Comparison of ENCODE assay signal across 8 cellular contexts in the genomic region with DNA sequence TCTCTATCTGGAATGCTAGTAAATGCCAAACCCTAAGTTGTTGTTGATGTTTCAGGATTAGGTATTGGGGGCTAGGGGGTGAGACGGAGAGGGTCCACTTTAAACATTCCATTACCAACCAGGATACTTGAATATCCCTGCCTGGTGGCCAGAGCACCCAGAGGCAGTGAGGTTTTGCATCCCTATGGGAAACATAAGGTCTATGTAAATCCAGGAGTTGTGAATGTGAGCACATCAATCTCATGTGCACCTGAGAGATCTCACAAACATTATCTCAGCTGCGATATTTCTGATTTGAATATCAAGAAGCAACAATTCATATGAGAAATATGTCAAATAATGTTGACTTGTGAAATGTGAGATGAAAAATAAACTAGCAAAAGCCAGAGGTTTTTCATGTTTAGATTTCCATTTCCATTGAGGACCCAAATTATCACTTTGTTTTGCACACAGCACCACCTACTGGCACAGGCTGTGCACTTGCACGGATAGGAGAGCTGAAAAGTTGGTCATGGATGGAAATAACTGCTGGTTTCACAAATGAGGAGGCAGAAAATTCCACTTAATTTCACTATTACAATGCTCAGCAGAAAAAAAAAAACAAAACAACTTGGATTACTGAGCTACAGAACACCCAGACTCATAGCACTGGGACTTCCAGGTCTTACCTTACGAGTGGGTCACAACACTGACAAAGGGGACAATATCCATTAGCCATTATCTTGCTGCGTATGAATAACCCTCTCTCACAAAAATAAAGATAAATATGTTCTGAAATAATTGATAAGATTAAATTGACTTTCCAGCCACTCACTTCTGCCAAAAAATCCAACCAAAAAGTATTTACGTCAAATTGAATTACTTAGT.
DNase-seq lines count a peak whose midpoint lies in the region; ATAC-seq, FAIRE-seq and TF ChIP-seq lines count a peak whose summit lies in the region.

No MANE protein-coding gene starts in this region.

- TF ChIP-seq POLR2A in endothelial cell of umbilical vein (IDR thresholded peaks at IDR 0.05; ENCODE audit: low read depth, low read length), result no peak

- no peaks in the 10 kb centered on the region for H4K20me1 ChIP-seq in endothelial cell of umbilical vein (replicated peaks; ENCODE audit: control insufficient read depth, extremely low read depth, insufficient read depth, low read length)

- no peaks in the 10 kb centered on the region for H3K4me1 ChIP-seq in endothelial cell of umbilical vein (ENCODE audit: control insufficient read depth, extremely low read depth, insufficient read depth, low read length)
- peaks cover 0 to 25% of the 10 kb centered on the region in 2 donors for H3K4me1 ChIP-seq in thoracic aorta (ENCODE audit: control insufficient read depth in 1 of 2, low read depth in 2 of 2)

- H3K36me3 Mint-ChIP-seq in activated CD4-positive, alpha-beta T cell treated with anti-CD3 and anti-CD28 coated beads, Interleukin-2, amount 10 ng/mL, durations not matched to agents 24 days and 14 days (ENCODE audit: low read depth), result no peaks in the 10 kb centered on the region

- no peaks in the 10 kb centered on the region for H3K9me3 ChIP-seq in endothelial cell of umbilical vein (replicated peaks; ENCODE audit: control insufficient read depth, insufficient read depth, low read length)
- no peaks in the 10 kb centered on the region for H3K9me3 ChIP-seq in thoracic aorta

- H3K4me1 Mint-ChIP-seq in activated CD4-positive, alpha-beta T cell treated with anti-CD3 and anti-CD28 coated beads, Interleukin-2, amount 10 ng/mL, durations not matched to agents 24 days and 14 days, result no peaks in the 10 kb centered on the region

- H3K36me3 ChIP-seq in endothelial cell of umbilical vein (ENCODE audit: control insufficient read depth in 2 of 2, extremely low read depth in 1 of 2, insufficient read depth in 2 of 2, low read length in 2 of 2), result no peaks in the 10 kb centered on the region
- no peaks in the 10 kb centered on the region for H3K36me3 ChIP-seq in thoracic aorta

- H3K27me3 Mint-ChIP-seq in activated CD4-positive, alpha-beta T cell treated with anti-CD3 and anti-CD28 coated beads, Interleukin-2, amount 10 ng/mL, durations not matched to agents 24 days and 14 days, result no peaks in the 10 kb centered on the region

- ATAC-seq in GM21526 (IDR thresholded peaks at IDR 0.05; ENCODE audit: low FRiP score, unreplicated experiment) (peak; percentile 65), thoracic aorta (ENCODE audit: insufficient number of reproducible peaks, low FRiP score, low read depth) (peak; percentile 61)

- no peak overlapping the region for H3K27ac ChIP-seq in endothelial cell of umbilical vein (ENCODE audit: insufficient read depth, low read depth, low read length)
- no peak overlapping the region for H3K27ac ChIP-seq in thoracic aorta

- no TSS peak for BruUV-seq in endothelial cell of umbilical vein (replicated peaks; lab: Mats Ljungman, UMichigan)

- no peaks in the 10 kb centered on the region for H3K9me1 ChIP-seq in endothelial cell of umbilical vein (replicated peaks; ENCODE audit: control insufficient read depth, extremely low read depth, insufficient read depth, low read length)

- H3K27ac Mint-ChIP-seq in activated CD4-positive, alpha-beta T cell treated with anti-CD3 and anti-CD28 coated beads, Interleukin-2, amount 10 ng/mL, durations not matched to agents 24 days and 14 days, result no peak overlapping the region

- intact Hi-C loops in activated CD4-positive, alpha-beta T cell treated with anti-CD3 and anti-CD28 coated beads, Interleukin-2, amount 10 ng/mL, durations not matched to agents 24 days and 14 days (cut with micrococcal nuclease), result loop anchor here (1.0 to 5.0 kb wide), 2 partner anchors 553 to 567 kb away; no protein-coding TSS in a partner anchor
- intact Hi-C loops in endothelial cell of umbilical vein (cut with micrococcal nuclease), result loop anchor here (1.0 to 5.0 kb wide), 8 partner anchors 27 to 553 kb away; partner anchors contain the start of gene TNS3
- intact Hi-C loops in posterior vena cava (cut with DNase I), result loop anchor here (2.0 to 10.0 kb wide), 3 partner anchors 374 to 552 kb away; no protein-coding TSS in a partner anchor

- no peak overlapping the region for H3K4me3 Mint-ChIP-seq in activated CD4-positive, alpha-beta T cell treated with anti-CD3 and anti-CD28 coated beads, Interleukin-2, amount 10 ng/mL, durations not matched to agents 24 days and 14 days

- POLR2A ChIA-PET in endothelial cell of umbilical vein (lab: Charles Lee), result no interaction called here

- no peaks in the 10 kb centered on the region for H3K79me2 ChIP-seq in endothelial cell of umbilical vein (ENCODE audit: control insufficient read depth, insufficient read depth, low read length)

- H2AFZ ChIP-seq in endothelial cell of umbilical vein (ENCODE audit: low read depth, low read length), result no peak overlapping the region

- no peaks in the 10 kb centered on the region for H3K27me3 ChIP-seq in endothelial cell of umbilical vein (ENCODE audit: control insufficient read depth in 2 of 2, insufficient read depth in 2 of 2, low read length in 2 of 2)
- no peaks in the 10 kb centered on the region for H3K27me3 ChIP-seq in thoracic aorta (replicated peaks; ENCODE audit: insufficient read depth)

- FAIRE-seq in endothelial cell of umbilical vein (lab: Jason Lieb, UNC), result peak; percentile 89

- H3K4me2 ChIP-seq in endothelial cell of umbilical vein (ENCODE audit: insufficient read depth, low read length), result no peak overlapping the region

- DNase-seq in COLO829 (ENCODE audit: low spot score), result peak; percentile 78
- DNase-seq in NCI-H2081 treated with DMSO at 0.1 percent for 48 hours (lab: John Stamatoyannopoulos, UW), result peak; percentile 28
- peak; percentile 84 for DNase-seq in activated CD4-positive, alpha-beta T cell treated with anti-CD3 and anti-CD28 coated beads, Interleukin-2, amount 10 ng/mL, durations not matched to agents 24 days and 14 days
- DNase-seq in endothelial cell of umbilical vein (ENCODE audit: low read depth, low spot score), result peak; percentile 71
- DNase-seq in mesenteric fat pad (ENCODE audit: low spot score), result peak; percentile 73
- DNase-seq in thoracic aorta (ENCODE audit: low spot score), result no peak
- DNase-seq in posterior vena cava (ENCODE audit: low spot score), result no peak

- H3K4me3 ChIP-seq in endothelial cell of umbilical vein (replicated peaks in 1 of 3; ENCODE audit: insufficient read depth in 1 of 3, low read depth in 1 of 3, low read length in 3 of 3), result no peak overlapping the region
- H3K4me3 ChIP-seq in thoracic aorta, result no peak overlapping the region

- TF ChIP-seq CTCF in endothelial cell of umbilical vein (IDR thresholded peaks at IDR 0.05; ENCODE audit: extremely low read depth in 1 of 2, insufficient read depth in 1 of 2, low read depth in 1 of 2, low read length in 2 of 2) (peak; percentile 79 to 93), thoracic aorta (IDR thresholded peaks at IDR 0.05) (peak; percentile 88)

- no peak overlapping the region for H3K9ac ChIP-seq in endothelial cell of umbilical vein (replicated peaks; ENCODE audit: extremely low read depth, insufficient read depth, low read length)

- no peaks in the 10 kb centered on the region for H3K9me3 Mint-ChIP-seq in activated CD4-positive, alpha-beta T cell treated with anti-CD3 and anti-CD28 coated beads, Interleukin-2, amount 10 ng/mL, durations not matched to agents 24 days and 14 days

- CTCF ChIA-PET in endothelial cell of umbilical vein (lab: Charles Lee), result interaction anchor here (0.5 to 4.4 kb wide), 67 partner anchors 8 to 568 kb away, joined by 3 to 137 read pairs (median 4); partner anchors contain the start of gene TNS3

- dilution Hi-C loops in endothelial cell of umbilical vein (cut with MboI; ENCODE audit: extremely low pct_ligation_motif_present, low sequenced_read_pairs), result no loop called here

TF ChIP-seq in endothelial cell of umbilical vein, 7 proteins besides CTCF, POLR2A, EP300 and RAD21:
- TF ChIP-seq GATA2 (IDR thresholded peaks at IDR 0.05; ENCODE audit: insufficient read depth, insufficient read length, low read depth, low read length) (no peak), FOS (IDR thresholded peaks at IDR 0.05; ENCODE audit: borderline replicate concordance, insufficient read depth, low read length) (no peak), JUN (IDR thresholded peaks at IDR 0.05; ENCODE audit: borderline replicate concordance, insufficient read depth, insufficient read length, low read depth) (no peak), POLR2AphosphoS5 (IDR thresholded peaks at IDR 0.05; ENCODE audit: insufficient read depth, low read depth, low read length) (no peak), MYC (IDR thresholded peaks at IDR 0.05; ENCODE audit: low read depth, low read length) (no peak), EZH2 (IDR thresholded peaks at IDR 0.05; ENCODE audit: borderline replicate concordance, low read depth, low read length, severe bottlenecking) (no peak)
- TF ChIP-seq, protein P1, sequence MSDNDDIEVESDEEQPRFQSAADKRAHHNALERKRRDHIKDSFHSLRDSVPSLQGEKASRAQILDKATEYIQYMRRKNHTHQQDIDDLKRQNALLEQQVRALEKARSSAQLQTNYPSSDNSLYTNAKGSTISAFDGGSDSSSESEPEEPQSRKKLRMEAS (IDR thresholded peaks at IDR 0.05; ENCODE audit: insufficient read depth, insufficient read length), result no peak
TF ChIP-seq in endothelial cell of umbilical vein: peak in this region for 0.

Comparison
In these comparisons a context has a peak if more than half of its experiments do, and no peak if none do; other contexts are left out.
1. DNase-seq: peak in COLO829 (single experiment), NCI-H2081 treated with DMSO at 0.1 percent for 48 hours (single experiment), activated CD4-positive, alpha-beta T cell treated with anti-CD3 and anti-CD28 coated beads, Interleukin-2, amount 10 ng/mL, durations not matched to agents 24 days and 14 days (single experiment), endothelial cell of umbilical vein (single experiment) and mesenteric fat pad (single experiment); none in thoracic aorta (single experiment) and posterior vena cava (single experiment).